In the genomic region with DNA sequence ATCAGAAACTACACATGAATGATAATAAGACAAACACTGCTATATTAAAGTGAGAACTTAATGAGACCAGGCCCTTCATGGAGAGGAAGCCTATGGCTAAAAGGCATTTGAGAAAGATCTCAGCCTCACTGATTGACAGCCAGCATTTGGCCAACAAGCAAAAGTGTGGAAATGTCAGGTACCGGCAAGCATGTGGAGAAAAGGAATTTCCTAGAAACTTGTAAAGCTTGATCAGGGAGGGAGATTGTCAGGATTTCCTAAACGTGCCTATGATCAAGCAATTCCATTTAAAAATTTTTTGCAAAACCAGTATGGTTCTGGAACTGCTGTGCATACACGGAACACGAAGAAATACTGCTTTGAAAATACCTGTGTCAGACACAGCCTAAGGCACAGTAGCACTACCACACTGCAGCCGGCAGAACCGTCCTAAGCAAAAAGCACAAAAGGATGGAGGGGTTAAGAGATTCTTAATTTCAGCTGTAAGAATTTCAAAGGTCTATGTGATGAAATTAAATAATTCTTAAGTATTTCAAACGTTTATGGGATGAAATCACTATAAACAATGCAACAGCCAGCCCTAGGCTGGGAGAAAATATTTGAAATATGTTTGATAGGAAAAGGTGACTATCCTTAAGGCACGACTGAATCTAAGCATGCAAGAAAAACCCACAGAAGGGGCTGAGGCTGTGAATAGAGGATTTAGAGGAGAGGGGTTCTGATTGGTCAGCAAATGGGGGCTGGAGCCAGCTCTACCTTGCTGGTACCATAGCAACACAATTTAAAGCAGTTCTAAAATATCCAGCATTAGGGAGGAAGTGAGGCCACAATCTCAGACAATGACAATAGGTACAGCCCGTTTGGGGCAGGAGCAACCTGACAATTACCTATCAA, we compare ENCODE assay signal across 10 cellular contexts.
A peak's percentile ranks its signal among the peaks of the same experiment; 100 is the strongest.
DNase-seq lines count a peak whose midpoint lies in the region; ATAC-seq, FAIRE-seq and TF ChIP-seq lines count a peak whose summit lies in the region.
"Had no signal": no experiment of that assay in that cellular context is flagged by ENCODE, and none has a peak within 500 bp of the region (broad histone marks: within the 10 kb centered on the region; RNA-seq: fewer than 3 reads in every experiment).

No MANE protein-coding gene starts in this region.

- peak overlapping the region; percentile 84 for H3K4me2 ChIP-seq in HepG2 (ENCODE audit: low read depth, low read length)

- H3K36me3 Mint-ChIP-seq in activated naive CD8-positive, alpha-beta T cell: peaks cover 2% of the 10 kb centered on the region

- intact Hi-C loops in left ventricle myocardium inferior (cut with micrococcal nuclease): no loop called here
- intact Hi-C loops in right cardiac atrium (cut with DNase I): no loop called here
- intact Hi-C loops in HepG2 (cut with micrococcal nuclease; ENCODE audit: unreplicated experiment): no loop called here

- no peak for TF ChIP-seq EP300 in HepG2 (IDR thresholded peaks at IDR 0.05; ENCODE audit: low read depth in 2 of 2, low read length in 2 of 2)
- TF ChIP-seq EP300 in HepG2 (CRISPR knock-in tag; IDR thresholded peaks at IDR 0.05; ENCODE audit: borderline replicate concordance): no peak

- H3K27me3 Mint-ChIP-seq in activated naive CD8-positive, alpha-beta T cell: no peaks in the 10 kb centered on the region

- H3K27ac ChIP-seq in left ventricle myocardium inferior (replicated peaks) (peak overlapping the region; percentile 93), right cardiac atrium (ENCODE audit: low read length) (no peak overlapping the region), HepG2 (ENCODE audit: extremely low read length, insufficient read depth, low read length) (no peak overlapping the region)

- H3K4me1 Mint-ChIP-seq in activated naive CD8-positive, alpha-beta T cell (ENCODE audit: low read depth): peaks cover 42% of the 10 kb centered on the region

- DNase-seq in left ventricle myocardium inferior (no peak), right cardiac atrium (no peak), HepG2 (ENCODE audit: low spot score) (no peak), urothelium cell line (ENCODE audit: low spot score) (peak; percentile 16), omental fat pad (ENCODE audit: low spot score) (no peak), GDM1 (lab: John Stamatoyannopoulos, UW) (no peak)
- no peak for DNase-seq in activated effector memory CD4-positive, alpha-beta T cell treated with anti-CD3 and anti-CD28 coated beads, Interleukin-2, amount 50 U/mL, for 16 hours
- DNase-seq: DMS153, SHP77 treated with DMSO at 0.1 percent for 48 hours had no signal

- CTCF ChIA-PET in HepG2 (lab: Yijun Ruan, JAX; ENCODE audit: low intra/inter-chr PET ratio, low total read pairs): no interaction called here

- H3K27ac Mint-ChIP-seq in activated naive CD8-positive, alpha-beta T cell: peak overlapping the region; percentile 96

- H3K4me3 ChIP-seq in left ventricle myocardium inferior (peak overlapping the region; percentile 85), right cardiac atrium (ENCODE audit: low read length) (no peak overlapping the region), HepG2 (replicated peaks in 1 of 3; ENCODE audit: insufficient read depth in 1 of 3, low read depth in 2 of 3, low read length in 3 of 3) (peak overlapping the region in 1 of 3 experiments; percentile 71; a peak in 2 of 6 replicates)

- POLR2A ChIA-PET in HepG2 (lab: Yijun Ruan, JAX): no interaction called here

- H3K27me3 ChIP-seq in left ventricle myocardium inferior (ENCODE audit: low read depth) (no peaks in the 10 kb centered on the region), right cardiac atrium (ENCODE audit: control insufficient read depth, insufficient read depth) (no peaks in the 10 kb centered on the region), HepG2 (ENCODE audit: control insufficient read depth in 1 of 2, insufficient read depth in 2 of 2, low read length in 2 of 2) (no peaks in the 10 kb centered on the region; a peak in 1 of 5 replicates)

- TF ChIP-seq CTCF in left ventricle myocardium inferior (IDR thresholded peaks at IDR 0.05; ENCODE audit: borderline replicate concordance) (no peak), HepG2 (CRISPR knock-in tag; IDR thresholded peaks at IDR 0.05) (no peak), omental fat pad (IDR thresholded peaks at IDR 0.05) (no peak)

- TF ChIP-seq RAD21 in HepG2 (CRISPR knock-in tag; IDR thresholded peaks at IDR 0.05): no peak

- no peak for TF ChIP-seq POLR2A in HepG2 (IDR thresholded peaks at IDR 0.05; ENCODE audit: insufficient read depth in 1 of 2, low read depth in 2 of 2, low read length in 2 of 2)

- peaks cover 9% of the 10 kb centered on the region for H3K4me1 ChIP-seq in left ventricle myocardium inferior
- peaks cover 4% of the 10 kb centered on the region for H3K4me1 ChIP-seq in right cardiac atrium (ENCODE audit: control insufficient read depth, insufficient read depth, low read length)
- peaks cover 15% of the 10 kb centered on the region for H3K4me1 ChIP-seq in HepG2 (ENCODE audit: insufficient read depth, low read length)

- no peak for ATAC-seq in right cardiac atrium
- no peak for ATAC-seq in HepG2
- no peak for ATAC-seq in omental fat pad (ENCODE audit: low FRiP score)

- in situ Hi-C loops in HepG2 (cut with HindIII; ENCODE audit: extremely low pct_ligation_motif_present, low pct_unique_long_range_greater_than_20kb): no loop called here

- H3K36me3 ChIP-seq in left ventricle myocardium inferior (no peaks in the 10 kb centered on the region), HepG2 (replicated peaks in 1 of 2; ENCODE audit: control insufficient read depth in 1 of 2, insufficient read depth in 2 of 2, low read length in 2 of 2) (no peaks in the 10 kb centered on the region)

- no peak for FAIRE-seq in HepG2 (lab: Jason Lieb, UNC)
- no peak for FAIRE-seq in urothelium cell line (lab: Jason Lieb, UNC)

- no peaks in the 10 kb centered on the region for H3K9me3 ChIP-seq in left ventricle myocardium inferior (replicated peaks)
- no peaks in the 10 kb centered on the region for H3K9me3 ChIP-seq in right cardiac atrium (ENCODE audit: control insufficient read depth, low read length)
- no peaks in the 10 kb centered on the region for H3K9me3 ChIP-seq in HepG2 (ENCODE audit: low read length)

- H3K9me3 Mint-ChIP-seq in activated naive CD8-positive, alpha-beta T cell (ENCODE audit: low read depth): peaks cover 3% of the 10 kb centered on the region

- H2AFZ ChIP-seq in HepG2 (ENCODE audit: low read length): no peak overlapping the region

- peak overlapping the region; percentile 88 for H3K4me3 Mint-ChIP-seq in activated naive CD8-positive, alpha-beta T cell

- H3K9ac ChIP-seq in HepG2 (ENCODE audit: insufficient read depth, low read depth, low read length): no peak overlapping the region

- H4K20me1 ChIP-seq in HepG2 (ENCODE audit: insufficient read depth, low read length): no peaks in the 10 kb centered on the region

- H3K79me2 ChIP-seq in HepG2 (ENCODE audit: insufficient read depth, low read length): no peaks in the 10 kb centered on the region

- BruUV-seq in HepG2 (replicated peaks; lab: Mats Ljungman, UMichigan): no TSS peak

- 63% methylated on average over 9 of the region's 9 CpGs for WGBS in right cardiac atrium
- 58% methylated on average over 9 of the region's 9 CpGs for WGBS in HepG2 (ENCODE audit: low lambda C conversion rate)

TF ChIP-seq in HepG2, 621 proteins besides CTCF, POLR2A, EP300 and RAD21:
- TF ChIP-seq ZNF350 (CRISPR knock-in tag; IDR thresholded peaks at IDR 0.05; ENCODE audit: borderline replicate concordance, low read depth): no peak
- TF ChIP-seq, protein P1, sequence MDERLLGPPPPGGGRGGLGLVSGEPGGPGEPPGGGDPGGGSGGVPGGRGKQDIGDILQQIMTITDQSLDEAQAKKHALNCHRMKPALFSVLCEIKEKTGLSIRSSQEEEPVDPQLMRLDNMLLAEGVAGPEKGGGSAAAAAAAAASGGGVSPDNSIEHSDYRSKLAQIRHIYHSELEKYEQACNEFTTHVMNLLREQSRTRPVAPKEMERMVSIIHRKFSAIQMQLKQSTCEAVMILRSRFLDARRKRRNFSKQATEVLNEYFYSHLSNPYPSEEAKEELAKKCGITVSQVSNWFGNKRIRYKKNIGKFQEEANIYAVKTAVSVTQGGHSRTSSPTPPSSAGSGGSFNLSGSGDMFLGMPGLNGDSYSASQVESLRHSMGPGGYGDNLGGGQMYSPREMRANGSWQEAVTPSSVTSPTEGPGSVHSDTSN (CRISPR knock-in tag; IDR thresholded peaks at IDR 0.05): peak; percentile 34; the same call in 1 of the 2 replicates
